Comparison of ENCODE assay signal across 8 cellular contexts in the genomic region with DNA sequence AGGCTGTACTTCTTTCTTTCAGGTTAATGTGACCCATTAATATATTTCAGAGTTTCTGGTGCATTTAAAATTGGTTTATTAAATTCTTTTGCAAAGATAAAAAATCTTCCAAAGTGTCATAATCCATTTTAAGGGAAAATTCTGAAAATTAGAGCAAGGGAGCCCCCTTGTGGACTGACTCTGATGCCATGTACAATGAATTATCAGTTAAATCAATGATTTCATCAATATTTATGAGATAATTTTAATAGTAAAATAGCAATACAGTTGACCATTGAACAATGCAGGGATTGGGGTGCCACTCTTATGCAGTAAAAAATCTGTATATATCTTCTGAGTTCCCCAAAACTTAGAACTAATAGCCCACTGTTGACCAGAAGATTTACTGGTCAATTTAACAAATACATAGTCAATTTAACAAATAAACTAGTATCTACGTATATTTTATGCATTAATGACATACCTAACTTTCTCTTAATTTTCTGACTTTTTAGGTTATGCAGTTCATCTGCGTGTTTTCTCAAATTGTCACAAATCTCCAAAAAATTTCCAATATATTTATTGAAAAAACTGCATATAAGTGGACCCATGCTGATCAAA.
DNase-seq lines count a peak whose midpoint lies in the region; ATAC-seq and TF ChIP-seq lines count a peak whose summit lies in the region.

No MANE protein-coding gene starts in this region.

- DNase-seq in NCI-H1694 (lab: John Stamatoyannopoulos, UW), result peak; percentile 20
- no peak for DNase-seq in NCI-H1694 treated with DMSO at 0.1 percent for 48 hours (lab: John Stamatoyannopoulos, UW)
- peak; percentile 26 to 65 (median 64) for DNase-seq in NCI-H1417 (lab: John Stamatoyannopoulos, UW)
- DNase-seq in epithelial cell of esophagus (ENCODE audit: low read depth), result peak; percentile 37
- DNase-seq in retinal pigment epithelial cell (ENCODE audit: low read depth), result no peak
- no peak for DNase-seq in NCI-H1048 (lab: John Stamatoyannopoulos, UW)

- ATAC-seq in HG02763 (IDR thresholded peaks at IDR 0.05; ENCODE audit: unreplicated experiment) (no peak), GM19452 (IDR thresholded peaks at IDR 0.05; ENCODE audit: unreplicated experiment) (no peak)

- no peak overlapping the region for H3K4me3 ChIP-seq in epithelial cell of esophagus (ENCODE audit: low read length)
- no peak overlapping the region for H3K4me3 ChIP-seq in retinal pigment epithelial cell (ENCODE audit: low read length)

- TF ChIP-seq CTCF in epithelial cell of esophagus (IDR thresholded peaks at IDR 0.05; ENCODE audit: insufficient read depth, low read depth, low read length, missing control alignments) (peak; percentile 62), retinal pigment epithelial cell (conservative IDR thresholded peaks at IDR 0.05; ENCODE audit: low read depth, low read length) (peak; percentile 63)

Comparison
In these comparisons a context has a peak if more than half of its experiments do, and no peak if none do; other contexts are left out.
1. DNase-seq: peak in NCI-H1694 (single experiment), NCI-H1417 (3 of 3) and epithelial cell of esophagus (single experiment); none in NCI-H1694 treated with DMSO at 0.1 percent for 48 hours (single experiment), retinal pigment epithelial cell (single experiment) and NCI-H1048 (single experiment).